8 cellular contexts compared by ENCODE assay signal in the genomic region with DNA sequence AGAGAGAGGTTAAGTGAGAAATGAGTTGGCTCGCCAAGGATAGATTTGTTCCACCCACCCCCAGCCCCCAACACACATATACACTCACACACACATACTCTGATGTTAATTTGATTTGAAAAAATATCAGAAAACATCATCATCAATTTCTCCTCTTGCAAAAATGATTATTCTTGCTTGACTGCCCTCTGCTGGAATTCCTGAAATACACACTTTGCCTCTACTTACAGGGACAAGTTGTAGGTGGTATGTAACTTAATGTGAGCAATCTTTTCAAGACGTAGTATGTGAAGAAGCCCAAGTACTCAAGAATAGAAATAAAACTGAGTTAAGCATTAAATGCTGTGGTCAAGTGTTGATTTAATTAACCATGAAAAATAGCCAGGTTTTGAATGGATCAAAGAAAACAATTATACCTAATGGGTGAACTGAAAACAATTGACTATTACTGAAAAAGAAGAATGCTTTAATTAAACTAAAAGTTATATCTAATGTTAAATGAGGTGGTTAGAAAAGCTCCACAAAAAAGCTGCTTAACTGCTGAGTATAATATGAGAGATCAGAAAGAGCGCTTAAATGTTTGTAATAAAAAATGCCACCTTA. TPM values are rescaled to one million over a fixed set of nuclear protein-coding genes. Genes with fewer than 3 reads are reported as not detected.
A peak's percentile ranks its signal among the peaks of the same experiment; 100 is the strongest.
DNase-seq lines count a peak whose midpoint lies in the region; ATAC-seq and TF ChIP-seq lines count a peak whose summit lies in the region.

No MANE protein-coding gene starts in this region.

- TF ChIP-seq POLR2A in gastroesophageal sphincter (IDR thresholded peaks at IDR 0.05) (no peak), suprapubic skin (IDR thresholded peaks at IDR 0.05) (no peak)

- peak; percentile 29 for DNase-seq in Caki2 (ENCODE audit: low read depth)
- DNase-seq in HFF-Myc (ENCODE audit: extremely low read depth, low read depth) = peak; percentile 12
- DNase-seq in SHP77 (lab: John Stamatoyannopoulos, UW) = peak; percentile 3 to 4
- no peak for DNase-seq in suprapubic skin (ENCODE audit: low spot score in 2 of 2)
- DNase-seq in immature natural killer cell = no peak
- no peak for DNase-seq in T-helper 2 cell treated with Interferon-gamma antibody and Interleukin-4, amounts not matched to agents 5 μg/mL and 100 μg/mL, for 36 hours (ENCODE audit: low spot score)

- in situ Hi-C loops in Caki2 (cut with HindIII; ENCODE audit: low pct_unique_long_range_greater_than_20kb, low sequenced_read_pairs) = no loop called here

- peaks cover 0 to 5% (median 0%) of the 10 kb centered on the region in 3 donors for H3K27me3 Mint-ChIP-seq in immature natural killer cell (ENCODE audit: low read depth in 3 of 3)
- no peaks in the 10 kb centered on the region for H3K27me3 Mint-ChIP-seq in T-helper 2 cell treated with Interferon-gamma antibody and Interleukin-4, amounts not matched to agents 5 μg/mL and 100 μg/mL, for 36 hours (ENCODE audit: low read depth)

- H3K36me3 ChIP-seq in gastroesophageal sphincter (no peaks in the 10 kb centered on the region), suprapubic skin (no peaks in the 10 kb centered on the region)

- H3K4me3 ChIP-seq in HFF-Myc (replicated peaks; ENCODE audit: low read depth, low read length) (no peak overlapping the region), gastroesophageal sphincter (no peak overlapping the region), suprapubic skin (no peak overlapping the region)

- WGBS in gastroesophageal sphincter (ENCODE audit: low coverage in 1 of 2), 2 donors = 55 to 58% methylated on average over 3 of the region's 3 CpGs
- WGBS in suprapubic skin = 48% methylated on average over 3 of the region's 3 CpGs

- peaks cover 0 to 6% (median 1%) of the 10 kb centered on the region in 3 donors for H3K9me3 ChIP-seq in gastroesophageal sphincter
- no peaks in the 10 kb centered on the region for H3K9me3 ChIP-seq in suprapubic skin

- TF ChIP-seq CTCF in HFF-Myc (IDR thresholded peaks at IDR 0.05; ENCODE audit: low read depth, low read length, missing control alignments) = peak; percentile 48
- TF ChIP-seq CTCF in gastroesophageal sphincter (IDR thresholded peaks at IDR 0.05) = peak; percentile 52 to 69 (median 62)
- TF ChIP-seq CTCF in suprapubic skin (IDR thresholded peaks at IDR 0.05) = peak; percentile 15 to 45

- H3K27ac Mint-ChIP-seq in immature natural killer cell = no peak overlapping the region
- no peak overlapping the region for H3K27ac Mint-ChIP-seq in T-helper 2 cell treated with Interferon-gamma antibody and Interleukin-4, amounts not matched to agents 5 μg/mL and 100 μg/mL, for 36 hours

- TF ChIP-seq EP300 in gastroesophageal sphincter (IDR thresholded peaks at IDR 0.05) (no peak), suprapubic skin (IDR thresholded peaks at IDR 0.05) (no peak)

- H3K27me3 ChIP-seq in gastroesophageal sphincter (no peaks in the 10 kb centered on the region), suprapubic skin (no peaks in the 10 kb centered on the region)

- H3K4me1 ChIP-seq in gastroesophageal sphincter = no peaks in the 10 kb centered on the region
- no peaks in the 10 kb centered on the region for H3K4me1 ChIP-seq in suprapubic skin

- H3K4me1 Mint-ChIP-seq in immature natural killer cell = no peaks in the 10 kb centered on the region
- H3K4me1 Mint-ChIP-seq in T-helper 2 cell treated with Interferon-gamma antibody and Interleukin-4, amounts not matched to agents 5 μg/mL and 100 μg/mL, for 36 hours (ENCODE audit: low read depth) = no peaks in the 10 kb centered on the region

- H3K36me3 Mint-ChIP-seq in immature natural killer cell = no peaks in the 10 kb centered on the region
- no peaks in the 10 kb centered on the region for H3K36me3 Mint-ChIP-seq in T-helper 2 cell treated with Interferon-gamma antibody and Interleukin-4, amounts not matched to agents 5 μg/mL and 100 μg/mL, for 36 hours (ENCODE audit: low read depth)

- H3K27ac ChIP-seq in gastroesophageal sphincter (no peak overlapping the region), suprapubic skin (no peak overlapping the region)

- no peak overlapping the region for H3K4me3 Mint-ChIP-seq in immature natural killer cell
- no peak overlapping the region for H3K4me3 Mint-ChIP-seq in T-helper 2 cell treated with Interferon-gamma antibody and Interleukin-4, amounts not matched to agents 5 μg/mL and 100 μg/mL, for 36 hours

- peaks cover 0 to 11% (median 2%) of the 10 kb centered on the region in 6 donors for H3K9me3 Mint-ChIP-seq in immature natural killer cell
- H3K9me3 Mint-ChIP-seq in T-helper 2 cell treated with Interferon-gamma antibody and Interleukin-4, amounts not matched to agents 5 μg/mL and 100 μg/mL, for 36 hours = no peaks in the 10 kb centered on the region

- no peak for ATAC-seq in gastroesophageal sphincter
- ATAC-seq in GM18498 (IDR thresholded peaks at IDR 0.05; ENCODE audit: unreplicated experiment) = no peak

RNA-seq across cellular contexts. Expression of a gene that starts 46.6 kb away (rescaled TPM):
- total RNA-seq in Caki2 (2014; rRNA removed; shearing (Covaris generic); ENCODE audit: low replicate concordance) = not detected in 2 replicates
- total RNA-seq in gastroesophageal sphincter (not detected), suprapubic skin (not detected)
- polyA plus RNA-seq in immature natural killer cell = not detected

Comparison
In these comparisons a context has a peak if more than half of its experiments do, and no peak if none do; other contexts are left out.
1. DNase-seq: peak in Caki2 (single experiment), HFF-Myc (single experiment) and SHP77 (2 of 2); none in suprapubic skin (0 of 2), immature natural killer cell (0 of 3) and T-helper 2 cell treated with Interferon-gamma antibody and Interleukin-4, amounts not matched to agents 5 μg/mL and 100 μg/mL, for 36 hours (single experiment).
2. Peak in every context shown above with its lines, with median percentiles within 50 percentile points of each other: CTCF ChIP-seq.